21 cellular contexts compared by ENCODE assay signal in the genomic region with DNA sequence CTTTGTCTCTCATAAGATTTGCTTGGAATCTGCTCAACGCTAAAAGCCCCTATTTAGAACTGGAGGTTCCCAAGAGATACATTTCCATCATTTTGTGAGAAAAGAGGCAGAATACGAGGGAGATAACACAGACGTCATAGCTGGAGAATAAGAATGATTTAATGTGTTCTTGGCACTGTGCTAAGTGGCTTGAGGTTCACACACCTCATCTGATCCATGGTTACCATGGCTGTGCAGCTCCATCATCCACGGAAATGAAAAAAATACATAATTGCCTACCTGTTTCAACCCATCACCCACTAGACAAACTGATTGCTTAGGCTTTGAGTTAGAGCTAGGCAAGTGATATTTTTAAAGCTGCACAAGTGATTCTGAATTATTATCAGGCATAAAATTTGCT.
"Had no signal": no experiment of that assay in that cellular context is flagged by ENCODE, and none has a peak within 500 bp of the region (broad histone marks: within the 10 kb centered on the region; RNA-seq: fewer than 3 reads in every experiment).

No MANE protein-coding gene starts in this region.

- DNase-seq: cortex of kidney; effector memory CD4-positive, alpha-beta T cell; gastrocnemius medialis; glutamatergic neuron; immature natural killer cell; kidney; left colon; left ventricle myocardium superior; mesenchymal stem cell; naive B cell; nucleus accumbens; ovary; right cardiac atrium; small intestine; stimulated activated CD4-positive, alpha-beta T cell treated with anti-CD3 and anti-CD28 coated beads, Interleukin-2, amount 100 ng/mL, for 48 hours; stimulated activated naive CD4-positive, alpha-beta T cell treated with Interleukin-2 at 50 U/mL for 16 hours; trophoblast cell had no signal

- H2AFZ ChIP-seq: neural progenitor cell had no signal

- ATAC-seq: esophagus mucosa, gastrocnemius medialis, left colon, left ventricle myocardium superior had no signal

- H3K4me3 ChIP-seq: gastrocnemius medialis, lung, neural progenitor cell, ovary had no signal

- H3K9ac ChIP-seq: neural progenitor cell had no signal

- H3K4me3 Mint-ChIP-seq: immature natural killer cell, naive B cell, neural progenitor cell had no signal

- H3K4me1 Mint-ChIP-seq: immature natural killer cell, naive B cell had no signal

- H3K27me3 ChIP-seq: gastrocnemius medialis, neural progenitor cell, ovary had no signal

- H3K4me2 ChIP-seq: neural progenitor cell had no signal

- H3K36me3 ChIP-seq: gastrocnemius medialis, neural progenitor cell, ovary had no signal

- H3K27ac ChIP-seq: gastrocnemius medialis, neural progenitor cell, ovary had no signal

- H3K27me3 Mint-ChIP-seq: naive B cell had no signal

- H3K36me3 Mint-ChIP-seq: immature natural killer cell, naive B cell, neural progenitor cell had no signal

- H3K27ac Mint-ChIP-seq: immature natural killer cell, neural progenitor cell had no signal

- H3K9me3 ChIP-seq: gastrocnemius medialis, ovary had no signal

- FAIRE-seq: endometrium, kidney, small intestine had no signal
